Comparison of ENCODE assay signal across 17 cellular contexts in genomic region chr22:46162771-46163170, GRCh38. TPM values are rescaled to one million over a fixed set of nuclear protein-coding genes. Genes with fewer than 3 reads are reported as not detected.
DNase-seq lines count a peak whose midpoint lies in the region; ATAC-seq, FAIRE-seq and TF ChIP-seq lines count a peak whose summit lies in the region.
"Had no signal": no experiment of that assay in that cellular context is flagged by ENCODE, and none has a peak within 500 bp of the region (broad histone marks: within the 10 kb centered on the region; RNA-seq: fewer than 3 reads in every experiment).

No MANE protein-coding gene starts in this region.

- TF ChIP-seq CTCF in A549 (IDR thresholded peaks at IDR 0.05) (no peak), LNCaP clone FGC (IDR thresholded peaks at IDR 0.05; ENCODE audit: control insufficient read depth, extremely low read depth, insufficient read depth) (no peak), progenitor cell of endocrine pancreas (IDR thresholded peaks at IDR 0.05; ENCODE audit: unreplicated experiment) (no peak)

- no peaks in the 10 kb centered on the region for H3K27me3 Mint-ChIP-seq in progenitor cell of endocrine pancreas
- H3K27me3 Mint-ChIP-seq: B cell; CD4-positive, alpha-beta memory T cell had no signal

- H3K9me3 Mint-ChIP-seq in progenitor cell of endocrine pancreas (ENCODE audit: low read depth): no peaks in the 10 kb centered on the region
- H3K9me3 Mint-ChIP-seq: CD4-positive, alpha-beta memory T cell had no signal

- no peak for FAIRE-seq in A549 (lab: Jason Lieb, UNC)
- FAIRE-seq: D721Med, H54, RCC 7860 had no signal

- peaks cover 1% of the 10 kb centered on the region for H3K36me3 Mint-ChIP-seq in progenitor cell of endocrine pancreas (ENCODE audit: insufficient read depth)

- H3K27ac Mint-ChIP-seq in progenitor cell of endocrine pancreas: peak overlapping the region; percentile 90
- H3K27ac Mint-ChIP-seq: B cell had no signal

- intact Hi-C loops in left colon (cut with DNase I, micrococcal nuclease): no loop called here

- peak overlapping the region; percentile 44; the same call in 2 of the 3 replicates for H3K4me2 ChIP-seq in A549

- H3K4me3 Mint-ChIP-seq in progenitor cell of endocrine pancreas (ENCODE audit: low read depth): peak overlapping the region; percentile 11
- H3K4me3 Mint-ChIP-seq: B cell; CD4-positive, alpha-beta memory T cell had no signal

- DNase-seq in A549 (ENCODE audit: low read depth in 1 of 2, low spot score in 1 of 2) (no peak), LNCaP clone FGC (ENCODE audit: low read depth) (peak; percentile 13), left colon (no peak), progenitor cell of endocrine pancreas (ENCODE audit: low spot score, unreplicated experiment) (no peak), MV-4-11 (lab: John Stamatoyannopoulos, UW) (no peak)
- DNase-seq: CD4-positive, alpha-beta memory T cell; GF-D8; Karpas-422; NCI-H1417 treated with DMSO at 0.1 percent for 48 hours; NCI-H2081 treated with DMSO at 0.1 percent for 48 hours; NCI-H226 had no signal

- ATAC-seq in A549: peak in 1 of 2 experiments; percentile 40; a peak in 1 of 6 replicates
- peak; percentile 46 for ATAC-seq in left colon
- ATAC-seq in HG03097 (IDR thresholded peaks at IDR 0.05; ENCODE audit: low FRiP score, unreplicated experiment): no peak
- no peak for ATAC-seq in GM19324 (IDR thresholded peaks at IDR 0.05; ENCODE audit: low FRiP score, unreplicated experiment)

- H3K4me3 ChIP-seq in A549 (no peak overlapping the region), LNCaP clone FGC (ENCODE audit: low read depth, low read length) (no peak overlapping the region)

- no peak overlapping the region for H3K27ac ChIP-seq in A549

- CTCF ChIA-PET in A549 (lab: Yijun Ruan, JAX): interaction anchor here (1.9 kb wide), 1 partner anchor 40 kb away, joined by 4 read pairs; no protein-coding TSS in a partner anchor

- peaks cover 17% of the 10 kb centered on the region for H3K4me1 Mint-ChIP-seq in progenitor cell of endocrine pancreas (ENCODE audit: low read depth)
- H3K4me1 Mint-ChIP-seq: B cell had no signal

- no peak for TF ChIP-seq EP300 in A549 (IDR thresholded peaks at IDR 0.05)

- POLR2A ChIA-PET in A549 (lab: Yijun Ruan, JAX): no interaction called here

- TF ChIP-seq POLR2A in A549 (IDR thresholded peaks at IDR 0.05; ENCODE audit: low read length): no peak

- TF ChIP-seq RAD21 in A549 (conservative IDR thresholded peaks at IDR 0.05 in 1 of 2, IDR thresholded peaks at IDR 0.05 in 1 of 2): no peak

- H3K9me3 ChIP-seq in A549: no peaks in the 10 kb centered on the region

- WGBS in A549 (ENCODE audit: missing lambda C conversion rate): 40% methylated on average over 10 of the region's 10 CpGs

- peaks cover 11% of the 10 kb centered on the region; the same call in 2 of the 3 replicates for H3K4me1 ChIP-seq in A549

TF ChIP-seq in A549, 52 proteins besides CTCF, POLR2A, EP300 and RAD21:
- TF ChIP-seq MAZ (IDR thresholded peaks at IDR 0.05; ENCODE audit: borderline replicate concordance, low read depth, low read length) (no peak), BHLHE40 (IDR thresholded peaks at IDR 0.05; ENCODE audit: low read depth, low read length) (no peak), SREBF2 (IDR thresholded peaks at IDR 0.05) (no peak), HMGXB4 (CRISPR knock-in tag; IDR thresholded peaks at IDR 0.05; ENCODE audit: borderline replicate concordance) (no peak), CBX2 (IDR thresholded peaks at IDR 0.05; ENCODE audit: borderline replicate concordance, low read depth) (no peak), TP53 (CRISPR knock-in tag; IDR thresholded peaks at IDR 0.05) (no peak), BCL3 (IDR thresholded peaks at IDR 0.05) (no peak), HEYL (CRISPR knock-in tag; IDR thresholded peaks at IDR 0.05) (no peak)

RNA-seq across cellular contexts. Expression of gene PPARA, which starts 12.4 kb away (rescaled TPM):
- polyA plus RNA-seq in A549 (2011; rRNA removed): 2.8 and 3.7 TPM in 2 replicates
- 0.99 and 1.5 TPM in 2 replicates for polyA plus RNA-seq in A549 (2012; cell fraction: cytosol; rRNA removed)
- polyA plus RNA-seq in A549 (2012; cell fraction: nucleus; rRNA removed): 0.36 and 0.67 TPM in 2 replicates
- polyA plus RNA-seq in A549 (2017; fragmentation: RNase III; extraction: RNeasy Plus Mini Kit Qiagen cat#74134 plus additional on column Dnase treatment): 2.4 to 2.7 TPM (median 2.6 TPM) in 3 replicates
- 8.7 and 10.8 TPM in 2 replicates for polyA minus RNA-seq in A549 (2011; rRNA and poly(A)+ RNA removed)
- 10 to 100 TPM; 70.4 to 73.9 TPM for total RNA-seq in left colon
- total RNA-seq in progenitor cell of endocrine pancreas: 33.5 and 33.6 TPM in 2 replicates
